ENCODE assay signal across 8 cellular contexts in the genomic region with DNA sequence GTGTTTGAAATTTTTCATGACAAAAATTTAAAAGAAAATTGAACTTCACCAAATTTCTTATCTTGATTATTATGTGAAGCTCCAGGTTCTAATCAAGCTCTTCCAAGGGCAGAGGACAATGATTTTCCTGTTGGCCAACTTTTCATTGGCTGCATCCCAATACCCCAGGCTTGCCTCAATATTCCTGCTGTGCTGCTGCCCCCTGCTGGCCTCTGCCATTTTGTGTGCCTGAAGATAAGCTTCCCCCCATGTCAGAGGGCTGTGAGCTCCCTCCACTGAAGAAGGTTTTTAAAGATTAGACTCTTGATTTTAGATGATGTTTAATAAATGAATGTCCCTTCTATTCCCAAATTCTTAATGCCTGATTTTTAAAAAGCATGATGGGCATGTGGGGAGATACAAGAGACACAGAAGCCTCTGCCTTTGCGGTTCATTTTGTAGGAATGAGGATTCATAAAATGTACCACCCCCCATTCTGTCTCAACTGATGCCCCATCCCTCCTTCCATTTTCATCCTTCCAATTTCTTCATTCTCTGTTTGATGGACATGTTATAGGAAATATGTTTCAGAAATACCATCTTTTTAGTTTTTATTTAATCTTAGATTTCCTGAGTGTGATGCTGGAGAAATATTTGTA.
DNase-seq lines count a peak whose midpoint lies in the region; TF ChIP-seq lines count a peak whose summit lies in the region.

No MANE protein-coding gene starts in this region.

- H3F3A ChIP-seq in MM.1S (ENCODE audit: insufficient read depth, low read length): no peaks in the 10 kb centered on the region

- peak; percentile 59 for TF ChIP-seq CTCF in MM.1S (IDR thresholded peaks at IDR 0.05; ENCODE audit: low read length)

- peak overlapping the region; percentile 35; the same call in 1 of the 2 replicates for H3K4me2 ChIP-seq in MM.1S (ENCODE audit: low read depth, low read length)

- no peaks in the 10 kb centered on the region for H3K9me2 ChIP-seq in MM.1S (replicated peaks; ENCODE audit: insufficient read depth, low read length)

- in situ Hi-C loops in T47D (cut with HindIII; ENCODE audit: low pct_unique_long_range_greater_than_20kb, low sequenced_read_pairs): no loop called here

- no peak overlapping the region for H3K4me3 ChIP-seq in MM.1S (ENCODE audit: low read length)

- DNase-seq in NCI-H1417 (lab: John Stamatoyannopoulos, UW): peak; percentile 14 to 68 (median 62)
- no peak for DNase-seq in NCI-H1417 treated with DMSO at 0.1 percent for 48 hours (lab: John Stamatoyannopoulos, UW)
- DNase-seq in MM.1S: peak; percentile 33
- peak; percentile 31 for DNase-seq in T-helper 9 cell
- DNase-seq in T47D (ENCODE audit: low read depth in 1 of 2, low spot score in 1 of 2): peak; percentile 14 to 81
- DNase-seq in islet precursor cell: peak; percentile 70
- peak; percentile 55 for DNase-seq in stimulated activated CD4-positive, alpha-beta T cell treated with anti-CD3 and anti-CD28 coated beads, Interleukin-4, amount 100 ng/mL, for 1 hour
- DNase-seq in NOMO-1 treated with dmso at 0.1 percent for 144 hours (lab: John Stamatoyannopoulos, UW; ENCODE audit: unreplicated experiment): no peak

- peak overlapping the region; percentile 38; the same call in 1 of the 2 replicates for H3K27ac ChIP-seq in MM.1S (ENCODE audit: low read length)

- H4K20me1 ChIP-seq in MM.1S (ENCODE audit: insufficient read depth, low read length): no peaks in the 10 kb centered on the region

- H3K9ac ChIP-seq in MM.1S (ENCODE audit: low read length): no peak overlapping the region

- no peaks in the 10 kb centered on the region for H3K36me3 ChIP-seq in MM.1S (replicated peaks; ENCODE audit: insufficient read depth, low read length)

- H3K9me3 ChIP-seq in MM.1S (replicated peaks; ENCODE audit: insufficient read depth, low read length): no peaks in the 10 kb centered on the region

- H3K79me2 ChIP-seq in MM.1S (ENCODE audit: low read length): no peaks in the 10 kb centered on the region

- H2AFZ ChIP-seq in MM.1S (ENCODE audit: low read length): peak overlapping the region; percentile 22; the same call in 1 of the 2 replicates

- peaks cover 6% of the 10 kb centered on the region for H3K4me1 ChIP-seq in MM.1S (ENCODE audit: low read length)

- no peaks in the 10 kb centered on the region for H3K27me3 ChIP-seq in MM.1S (replicated peaks; ENCODE audit: insufficient read depth, low read length)

Comparison
In these comparisons a context has a peak if more than half of its experiments do, and no peak if none do; other contexts are left out.
1. DNase-seq: peak in NCI-H1417 (3 of 3), MM.1S (single experiment), T-helper 9 cell (single experiment), T47D (2 of 2), islet precursor cell (single experiment) and stimulated activated CD4-positive, alpha-beta T cell treated with anti-CD3 and anti-CD28 coated beads, Interleukin-4, amount 100 ng/mL, for 1 hour (single experiment); none in NCI-H1417 treated with DMSO at 0.1 percent for 48 hours (single experiment) and NOMO-1 treated with dmso at 0.1 percent for 144 hours (single experiment).